1 cellular context compared by ENCODE assay signal in the genomic region with DNA sequence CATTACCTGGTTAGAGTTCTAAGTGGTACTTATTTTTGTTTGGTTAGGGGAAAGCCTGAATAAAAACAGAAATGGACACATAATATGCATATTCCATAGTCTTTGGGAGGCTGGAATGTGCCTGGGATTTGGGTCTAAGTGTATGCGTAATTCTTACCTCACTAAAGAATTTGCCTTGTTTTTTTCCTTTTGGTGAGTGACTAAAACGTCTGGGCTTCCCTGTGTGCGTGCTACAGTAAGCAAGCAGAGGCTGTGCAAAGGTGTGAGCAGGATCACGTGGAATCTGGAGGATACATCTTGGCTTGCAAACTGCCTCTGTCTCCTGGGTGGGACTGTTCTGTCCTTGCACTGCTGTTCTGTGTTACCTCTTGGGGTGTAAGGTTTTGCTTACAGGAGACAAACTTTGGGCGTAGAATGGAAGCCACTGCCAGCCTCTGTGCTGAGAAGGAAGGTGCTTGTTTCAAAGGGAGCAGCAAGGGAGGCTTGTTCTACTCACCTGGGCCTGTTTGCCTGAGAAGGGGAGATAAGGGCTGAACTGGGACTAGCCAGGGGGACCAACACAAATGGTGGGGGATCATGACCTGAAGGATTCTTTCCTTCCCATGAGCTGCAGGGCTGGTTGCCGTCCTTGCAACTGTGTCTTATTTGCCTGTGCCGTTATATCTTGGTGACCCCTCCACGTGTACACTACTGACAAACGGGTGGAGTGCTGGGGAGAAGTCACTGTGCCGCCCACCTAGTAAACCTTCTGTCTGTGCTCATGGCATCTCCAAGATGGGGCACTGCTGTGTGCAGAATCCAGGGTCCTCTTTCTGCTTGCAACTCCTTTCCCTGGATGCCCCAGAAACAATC.
TF ChIP-seq lines count a peak whose summit lies in the region.

No MANE protein-coding gene starts in this region.

TF ChIP-seq in IMR-90, 13 proteins besides CTCF, POLR2A, EP300 and RAD21 (continued from another document):
- TF ChIP-seq NFE2L2 (IDR thresholded peaks at IDR 0.05; ENCODE audit: low read depth, low read length) (peak; percentile 47; the same call in 1 of the 2 replicates), MAZ (IDR thresholded peaks at IDR 0.05; ENCODE audit: borderline replicate concordance, low read depth, low read length) (peak; percentile 28; the same call in 1 of the 2 replicates), BHLHE40 (IDR thresholded peaks at IDR 0.05; ENCODE audit: low read depth, low read length) (peak; percentile 76; the same call in 1 of the 2 replicates), MAFK (IDR thresholded peaks at IDR 0.05; ENCODE audit: low read depth, low read length) (peak; percentile 4; the same call in 1 of the 2 replicates), RCOR1 (IDR thresholded peaks at IDR 0.05; ENCODE audit: insufficient replicate concordance, low read length) (no peak), FOS (IDR thresholded peaks at IDR 0.05; ENCODE audit: low read depth, low read length) (0 out of 2 replicates have a peak, but pooled peaks have one; percentile 23), CEBPB (IDR thresholded peaks at IDR 0.05; ENCODE audit: low read depth, low read length) (no peak), SMC3 (IDR thresholded peaks at IDR 0.05; ENCODE audit: low read depth, low read length) (no peak)
TF ChIP-seq in IMR-90: peak in this region for 6.
